ENCODE assay signal across 8 cellular contexts in genomic region chr20:29443206-29443781, GRCh38.
DNase-seq lines count a peak whose midpoint lies in the region; ATAC-seq and TF ChIP-seq lines count a peak whose summit lies in the region.
"Not testable (repeated sequence)": the region's sequence is repeated elsewhere in the genome, so short reads cannot be mapped to it uniquely, and the experiment has no call there.

No MANE protein-coding gene starts in this region.

- not testable (repeated sequence) for H2AFZ ChIP-seq in PC-9

- H4K20me1 ChIP-seq in PC-9 (ENCODE audit: insufficient read depth) = not testable (repeated sequence)

- intact Hi-C loops in Calu3 (cut with micrococcal nuclease; ENCODE audit: unreplicated experiment) = not testable (repeated sequence)
- intact Hi-C loops in PC-9 (cut with micrococcal nuclease; ENCODE audit: unreplicated experiment) = loop anchor here (5.0 kb wide), 2 partner anchors 324 to 1819 kb away; no protein-coding TSS in a partner anchor

- H3K27me3 ChIP-seq in PC-9 (ENCODE audit: insufficient read depth, low read depth) = peaks cover 27% of the 10 kb centered on the region
- H3K27me3 ChIP-seq in thoracic aorta (replicated peaks; ENCODE audit: insufficient read depth) = not testable (repeated sequence)

- CTCF ChIA-PET in Calu3 (lab: Charles Lee) (interaction anchor here (0.6 kb wide), 1 partner anchor 716 kb away, joined by 3 read pairs; no protein-coding TSS in a partner anchor), HEK293 (lab: Yijun Ruan, JAX) (interaction anchor here (0.7 to 1.8 kb wide), 6 partner anchors 11 to 147 kb away, joined by 3 to 4 read pairs (median 3); no protein-coding TSS in a partner anchor), PC-9 (lab: Charles Lee) (interaction anchor here (0.7 kb wide), 1 partner anchor 899 kb away, joined by 4 read pairs; no protein-coding TSS in a partner anchor)

- BruUV-seq in Calu3 (replicated peaks; lab: Mats Ljungman, UMichigan); PC-9 (replicated peaks; lab: Mats Ljungman, UMichigan): not testable (repeated sequence)

- H3K27ac ChIP-seq in HEK293 (ENCODE audit: extremely low read depth, low read depth, low read length); PC-9; thoracic aorta: not testable (repeated sequence)

- not testable (repeated sequence) for H3K27me3 Mint-ChIP-seq in Calu3 (ENCODE audit: unreplicated experiment)
- H3K27me3 Mint-ChIP-seq in activated naive CD8-positive, alpha-beta T cell treated with anti-CD3 and anti-CD28 coated beads for 36 hours = peaks cover 26% of the 10 kb centered on the region

- peak overlapping the region; percentile 51 for H3K4me2 ChIP-seq in PC-9

- POLR2A ChIA-PET in HEK293 (lab: Yijun Ruan, JAX); PC-9 (lab: Charles Lee; ENCODE audit: unreplicated experiment): not testable (repeated sequence)

- not testable (repeated sequence) for H3F3A ChIP-seq in PC-9 (ENCODE audit: insufficient read depth, low read depth)

- H3K36me3 ChIP-seq in HEK293 (ENCODE audit: control insufficient read depth in 2 of 2, insufficient read depth in 1 of 2, low read length in 2 of 2); PC-9 (ENCODE audit: low read depth); thoracic aorta: not testable (repeated sequence)

- not testable (repeated sequence) for H3K4me1 ChIP-seq in HEK293 (ENCODE audit: control insufficient read depth, insufficient read depth, low read length); PC-9 (replicated peaks; ENCODE audit: insufficient read depth); thoracic aorta (ENCODE audit: control insufficient read depth in 1 of 2, low read depth in 2 of 2)

- not testable (repeated sequence) for H3K27ac Mint-ChIP-seq in Calu3 (ENCODE audit: unreplicated experiment)
- H3K27ac Mint-ChIP-seq in activated naive CD8-positive, alpha-beta T cell treated with anti-CD3 and anti-CD28 coated beads for 36 hours = peak overlapping the region; percentile 29

- peak; percentile 26 for DNase-seq in Calu3
- peak; percentile 31 to 71 (median 38) for DNase-seq in NCI-H1417 (lab: John Stamatoyannopoulos, UW)
- peak; percentile 8 to 54 for DNase-seq in PC-9
- DNase-seq in activated naive CD8-positive, alpha-beta T cell treated with anti-CD3 and anti-CD28 coated beads for 36 hours; thoracic aorta (ENCODE audit: low spot score): not testable (repeated sequence)
- peak; percentile 82 for DNase-seq in fibroblast of peridontal ligament (ENCODE audit: extremely low read depth)
- peak; percentile 63 for DNase-seq in midbrain (lab: John Stamatoyannopoulos, UW)

- not testable (repeated sequence) for H3K9me3 Mint-ChIP-seq in Calu3 (ENCODE audit: low read depth, unreplicated experiment); activated naive CD8-positive, alpha-beta T cell treated with anti-CD3 and anti-CD28 coated beads for 36 hours

- not testable (repeated sequence) for ATAC-seq in thoracic aorta (ENCODE audit: insufficient number of reproducible peaks, low FRiP score, low read depth)

- not testable (repeated sequence) for H3K4me1 Mint-ChIP-seq in Calu3 (ENCODE audit: low read depth, unreplicated experiment); activated naive CD8-positive, alpha-beta T cell treated with anti-CD3 and anti-CD28 coated beads for 36 hours

- not testable (repeated sequence) for H3K9me3 ChIP-seq in HEK293 (ENCODE audit: control insufficient read depth, insufficient read depth, low read depth, low read length); PC-9 (ENCODE audit: insufficient read depth, low read depth); thoracic aorta

- not testable (repeated sequence) for H3K9me2 ChIP-seq in PC-9 (ENCODE audit: insufficient read depth)

- H3K4me3 ChIP-seq in HEK293 (ENCODE audit: low read depth, low read length); PC-9: not testable (repeated sequence)
- peak overlapping the region; percentile 28 for H3K4me3 ChIP-seq in thoracic aorta

- TF ChIP-seq CTCF in Calu3 (IDR thresholded peaks at IDR 0.05; ENCODE audit: unreplicated experiment) (peak; percentile 55), HEK293 (tag by site-specific recombination; IDR thresholded peaks at IDR 0.05) (0 out of 2 replicates have a peak, but pooled peaks have one; percentile 37), PC-9 (conservative IDR thresholded peaks at IDR 0.05) (peak; percentile 90), thoracic aorta (IDR thresholded peaks at IDR 0.05) (peak; percentile 75)

- H3K4me3 Mint-ChIP-seq in Calu3 (ENCODE audit: low read depth, unreplicated experiment); activated naive CD8-positive, alpha-beta T cell treated with anti-CD3 and anti-CD28 coated beads for 36 hours: not testable (repeated sequence)

- not testable (repeated sequence) for H3K79me2 ChIP-seq in PC-9 (ENCODE audit: low read depth)

- not testable (repeated sequence) for H3K36me3 Mint-ChIP-seq in Calu3 (ENCODE audit: insufficient read depth, unreplicated experiment); activated naive CD8-positive, alpha-beta T cell treated with anti-CD3 and anti-CD28 coated beads for 36 hours

TF ChIP-seq in HEK293, 187 proteins besides CTCF, POLR2A, EP300 and RAD21:
- peak; percentile 88 for TF ChIP-seq ZNF654 (tag by site-specific recombination; IDR thresholded peaks at IDR 0.05; ENCODE audit: low read depth)

Comparison
In these comparisons a context has a peak if more than half of its experiments do, and no peak if none do; other contexts are left out.
1. CTCF ChIP-seq: peak in every context shown above with its lines; median percentile 90 in PC-9; 75 in thoracic aorta; 55 in Calu3; 37 in HEK293.